24 cellular contexts compared by ENCODE assay signal in the genomic region with DNA sequence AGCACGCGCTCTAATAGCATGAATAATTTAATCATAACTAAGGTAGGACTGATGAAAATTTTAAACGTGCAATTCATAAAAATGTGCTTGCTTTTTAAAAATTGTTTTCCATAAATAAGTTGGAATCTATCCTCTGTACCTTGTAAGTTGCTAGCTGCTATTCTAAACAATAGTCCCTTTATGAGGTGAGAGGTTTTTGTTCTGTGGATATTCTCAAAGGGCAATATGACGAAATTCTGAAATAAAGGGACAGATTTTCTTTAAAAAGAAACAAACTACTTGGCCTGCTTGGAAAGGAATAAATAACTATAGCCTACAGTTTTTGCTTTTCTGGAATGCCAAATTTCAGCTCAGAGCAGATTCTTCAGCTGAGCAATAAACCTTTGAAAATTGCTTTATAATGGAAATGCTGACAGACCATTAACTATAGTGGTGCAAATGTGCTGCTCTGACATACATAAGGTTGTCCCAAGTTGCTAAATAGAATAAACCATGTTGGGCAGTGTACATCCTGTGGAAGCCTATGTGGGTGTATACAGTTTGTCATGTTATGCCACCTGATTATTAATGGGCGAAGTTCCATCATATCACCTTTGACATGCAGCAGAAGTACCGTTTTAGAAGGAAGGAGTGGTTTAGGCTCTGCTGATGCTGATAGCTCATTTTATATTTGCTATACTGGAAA.
"Had no signal": no experiment of that assay in that cellular context is flagged by ENCODE, and none has a peak within 500 bp of the region (broad histone marks: within the 10 kb centered on the region; RNA-seq: fewer than 3 reads in every experiment).

No MANE protein-coding gene starts in this region.

- H3K27ac Mint-ChIP-seq: activated CD4-positive, alpha-beta memory T cell treated with anti-CD3 and anti-CD28 coated beads for 36 hours; activated CD4-positive, alpha-beta T cell treated with anti-CD3 and anti-CD28 coated beads for 36 hours; activated CD8-positive, alpha-beta memory T cell treated with anti-CD3 and anti-CD28 coated beads, Interleukin-2, amount 10 ng/mL, durations not matched to agents 7 days and 5 days; activated naive CD8-positive, alpha-beta T cell treated with anti-CD3 and anti-CD28 coated beads for 36 hours; endodermal cell; stimulated activated naive CD8-positive, alpha-beta T cell treated with anti-CD3 and anti-CD28 coated beads, Interleukin-15, amount 100 ng/mL, for 72 hours; type B pancreatic cell had no signal

- H3K36me3 ChIP-seq: cardiac muscle cell, left ventricle myocardium inferior, ovary, suprapubic skin had no signal

- ATAC-seq: activated CD4-positive, alpha-beta T cell treated with anti-CD3 and anti-CD28 coated beads for 36 hours; activated CD8-positive, alpha-beta memory T cell treated with anti-CD3 and anti-CD28 coated beads, Interleukin-2, amount 10 ng/mL, durations not matched to agents 7 days and 5 days; mucosa of descending colon; stimulated activated naive CD8-positive, alpha-beta T cell treated with anti-CD3 and anti-CD28 coated beads, Interleukin-15, amount 100 ng/mL, for 72 hours had no signal

- H3K4me3 ChIP-seq: cardiac muscle cell, dorsolateral prefrontal cortex, left ventricle myocardium inferior, mucosa of descending colon, ovary, psoas muscle, smooth muscle cell, suprapubic skin had no signal

- H3K27me3 ChIP-seq: cardiac muscle cell, dorsolateral prefrontal cortex, ovary, suprapubic skin had no signal

- H3K9me3 Mint-ChIP-seq: activated CD4-positive, alpha-beta memory T cell treated with anti-CD3 and anti-CD28 coated beads for 36 hours; activated naive CD8-positive, alpha-beta T cell treated with anti-CD3 and anti-CD28 coated beads for 36 hours; endodermal cell; naive B cell; stimulated activated naive CD8-positive, alpha-beta T cell treated with anti-CD3 and anti-CD28 coated beads, Interleukin-15, amount 100 ng/mL, for 72 hours; type B pancreatic cell had no signal

- FAIRE-seq: frontal cortex, keratinocyte had no signal

- H3K4me2 ChIP-seq: smooth muscle cell had no signal

- H3K4me3 Mint-ChIP-seq: activated CD4-positive, alpha-beta memory T cell treated with anti-CD3 and anti-CD28 coated beads for 36 hours; activated CD4-positive, alpha-beta T cell treated with anti-CD3 and anti-CD28 coated beads for 36 hours; activated CD8-positive, alpha-beta memory T cell treated with anti-CD3 and anti-CD28 coated beads, Interleukin-2, amount 10 ng/mL, durations not matched to agents 7 days and 5 days; activated naive CD8-positive, alpha-beta T cell treated with anti-CD3 and anti-CD28 coated beads for 36 hours; endodermal cell; naive B cell; stimulated activated naive CD8-positive, alpha-beta T cell treated with anti-CD3 and anti-CD28 coated beads, Interleukin-15, amount 100 ng/mL, for 72 hours; type B pancreatic cell had no signal

- H3K27me3 Mint-ChIP-seq: activated CD4-positive, alpha-beta memory T cell treated with anti-CD3 and anti-CD28 coated beads for 36 hours; activated CD4-positive, alpha-beta T cell treated with anti-CD3 and anti-CD28 coated beads for 36 hours; activated CD8-positive, alpha-beta memory T cell treated with anti-CD3 and anti-CD28 coated beads, Interleukin-2, amount 10 ng/mL, durations not matched to agents 7 days and 5 days; activated naive CD8-positive, alpha-beta T cell treated with anti-CD3 and anti-CD28 coated beads for 36 hours; naive B cell; stimulated activated naive CD8-positive, alpha-beta T cell treated with anti-CD3 and anti-CD28 coated beads, Interleukin-15, amount 100 ng/mL, for 72 hours; type B pancreatic cell had no signal

- H3K9me3 ChIP-seq: left ventricle myocardium inferior, mucosa of descending colon, ovary, psoas muscle, suprapubic skin had no signal

- H3K36me3 Mint-ChIP-seq: naive B cell, type B pancreatic cell had no signal

- H3K27ac ChIP-seq: cardiac muscle cell, left ventricle myocardium inferior, ovary, psoas muscle, suprapubic skin had no signal

- DNase-seq: activated CD4-positive, alpha-beta memory T cell treated with anti-CD3 and anti-CD28 coated beads for 36 hours; activated CD4-positive, alpha-beta T cell treated with anti-CD3 and anti-CD28 coated beads for 36 hours; activated CD8-positive, alpha-beta memory T cell treated with anti-CD3 and anti-CD28 coated beads, Interleukin-2, amount 10 ng/mL, durations not matched to agents 7 days and 5 days; activated naive CD4-positive, alpha-beta T cell; activated naive CD8-positive, alpha-beta T cell treated with anti-CD3 and anti-CD28 coated beads for 36 hours; amniotic stem cell; dorsolateral prefrontal cortex; endodermal cell; left ventricle myocardium inferior; mucosa of descending colon; naive B cell; ovary; psoas muscle; right cardiac atrium; stimulated activated CD4-positive, alpha-beta T cell treated with anti-CD3 and anti-CD28 coated beads, Interleukin-4, amount 100 ng/mL, for 1 hour; stimulated activated naive CD8-positive, alpha-beta T cell treated with anti-CD3 and anti-CD28 coated beads, Interleukin-15, amount 100 ng/mL, for 72 hours; T-helper 1 cell; T1000 had no signal
